ENCODE assay signal across 11 cellular contexts in genomic region chr9:76866689-76867088, GRCh38. TPM values are rescaled to one million over a fixed set of nuclear protein-coding genes. Genes with fewer than 3 reads are reported as not detected.
DNase-seq lines count a peak whose midpoint lies in the region; ATAC-seq and TF ChIP-seq lines count a peak whose summit lies in the region.
"Had no signal": no experiment of that assay in that cellular context is flagged by ENCODE, and none has a peak within 500 bp of the region (broad histone marks: within the 10 kb centered on the region; RNA-seq: fewer than 3 reads in every experiment).

No MANE protein-coding gene starts in this region.

- H3K4me1 Mint-ChIP-seq in GM23338, result peaks cover 31% of the 10 kb centered on the region
- H3K4me1 Mint-ChIP-seq in activated CD4-positive, alpha-beta T cell treated with anti-CD3 and anti-CD28 coated beads, Interleukin-2, amount 10 ng/mL, durations not matched to agents 7 days and 5 days, result peaks cover 2% of the 10 kb centered on the region

- TF ChIP-seq CTCF in GM23338 (conservative IDR thresholded peaks at IDR 0.05; ENCODE audit: low read depth in 2 of 2), result no peak
- TF ChIP-seq CTCF in smooth muscle cell (IDR thresholded peaks at IDR 0.05; ENCODE audit: borderline replicate concordance, insufficient read depth, poor library complexity, severe bottlenecking), result no peak

- H4K20me1 ChIP-seq in GM23338 (replicated peaks; ENCODE audit: insufficient read depth) (no peaks in the 10 kb centered on the region), smooth muscle cell (ENCODE audit: low read depth) (no peaks in the 10 kb centered on the region)

- peak overlapping the region; percentile 41 for H3K9ac ChIP-seq in smooth muscle cell (ENCODE audit: low read depth)

- H3K4me3 Mint-ChIP-seq in GM23338, result 0 out of 3 replicates have a peak overlapping the region, but pooled peaks have one; percentile 3
- H3K4me3 Mint-ChIP-seq in activated CD4-positive, alpha-beta T cell treated with anti-CD3 and anti-CD28 coated beads, Interleukin-2, amount 10 ng/mL, durations not matched to agents 7 days and 5 days, result no peak overlapping the region

- WGBS in smooth muscle cell (ENCODE audit: low lambda C conversion rate), result 26% methylated on average over 6 of the region's 7 CpGs

- no peaks in the 10 kb centered on the region for H3K36me3 Mint-ChIP-seq in GM23338 (ENCODE audit: low read depth)
- H3K36me3 Mint-ChIP-seq in activated CD4-positive, alpha-beta T cell treated with anti-CD3 and anti-CD28 coated beads, Interleukin-2, amount 10 ng/mL, durations not matched to agents 7 days and 5 days (ENCODE audit: low read depth), result no peaks in the 10 kb centered on the region

- CTCF ChIA-PET in activated CD4-positive, alpha-beta T cell treated with anti-CD3 and anti-CD28 coated beads, Interleukin-2, amount 10 ng/mL, durations not matched to agents 7 days and 5 days (lab: Charles Lee), result no interaction called here

- POLR2A ChIA-PET in activated CD4-positive, alpha-beta T cell treated with anti-CD3 and anti-CD28 coated beads, Interleukin-2, amount 10 ng/mL, durations not matched to agents 7 days and 5 days (lab: Charles Lee), result no interaction called here

- H3K27ac Mint-ChIP-seq in GM23338, result peak overlapping the region; percentile 57; the same call in 1 of the 2 replicates
- H3K27ac Mint-ChIP-seq in activated CD4-positive, alpha-beta T cell treated with anti-CD3 and anti-CD28 coated beads, Interleukin-2, amount 10 ng/mL, durations not matched to agents 7 days and 5 days, result no peak overlapping the region

- peaks cover 31% of the 10 kb centered on the region for H3K4me1 ChIP-seq in GM23338 (ENCODE audit: insufficient read depth)
- H3K4me1 ChIP-seq in SJSA1 (replicated peaks), result peaks cover 12% of the 10 kb centered on the region
- peaks cover 23% of the 10 kb centered on the region for H3K4me1 ChIP-seq in smooth muscle cell (ENCODE audit: low read depth)

- H3K27ac ChIP-seq in GM23338 (ENCODE audit: low read depth) (no peak overlapping the region), SJSA1 (peak overlapping the region; percentile 51), smooth muscle cell (ENCODE audit: low read depth) (peak overlapping the region; percentile 67)
- H3K27ac ChIP-seq: HL-60, VCaP had no signal

- peaks cover 5% of the 10 kb centered on the region for H3K27me3 Mint-ChIP-seq in GM23338 (ENCODE audit: insufficient read depth, low read depth, poor library complexity)
- H3K27me3 Mint-ChIP-seq in activated CD4-positive, alpha-beta T cell treated with anti-CD3 and anti-CD28 coated beads, Interleukin-2, amount 10 ng/mL, durations not matched to agents 7 days and 5 days, result peaks cover 9% of the 10 kb centered on the region

- DNase-seq in GM23338 (ENCODE audit: low spot score) (peak; percentile 46), SJSA1 (ENCODE audit: low read depth in 1 of 2, low spot score in 2 of 2) (peak; percentile 66 to 78), fibroblast of the conjunctiva (ENCODE audit: low read depth) (peak; percentile 81), smooth muscle cell (lab: John Stamatoyannopoulos, UW; ENCODE audit: unreplicated experiment) (no peak), COR-L47 (lab: John Stamatoyannopoulos, UW) (no peak), Ammon's horn (ENCODE audit: low spot score) (no peak)
- no peak for DNase-seq in activated CD4-positive, alpha-beta T cell treated with anti-CD3 and anti-CD28 coated beads, Interleukin-2, amount 10 ng/mL, durations not matched to agents 7 days and 5 days
- DNase-seq: right cardiac atrium had no signal

- ATAC-seq in GM23338 (peak; percentile 86), GM19395 (IDR thresholded peaks at IDR 0.05; ENCODE audit: unreplicated experiment) (no peak)
- ATAC-seq: right cardiac atrium had no signal

- H3K79me2 ChIP-seq in GM23338 (replicated peaks; ENCODE audit: insufficient read depth) (0 out of 2 replicates have a peak, but pooled peaks cover 11% of the 10 kb centered on the region), smooth muscle cell (ENCODE audit: low read depth) (no peaks in the 10 kb centered on the region)

- H3K27me3 ChIP-seq in GM23338 (ENCODE audit: insufficient read depth), result no peaks in the 10 kb centered on the region
- H3K27me3 ChIP-seq in SJSA1 (replicated peaks), result no peaks in the 10 kb centered on the region
- H3K27me3 ChIP-seq in smooth muscle cell (ENCODE audit: low read depth), result no peaks in the 10 kb centered on the region

- H3K9me3 ChIP-seq in SJSA1 (replicated peaks), result no peaks in the 10 kb centered on the region
- no peaks in the 10 kb centered on the region for H3K9me3 ChIP-seq in smooth muscle cell (replicated peaks; ENCODE audit: low read depth)

- no peaks in the 10 kb centered on the region for H3K9me2 ChIP-seq in GM23338 (ENCODE audit: insufficient read depth)

- H3K9me3 Mint-ChIP-seq in GM23338, result no peaks in the 10 kb centered on the region
- H3K9me3 Mint-ChIP-seq in activated CD4-positive, alpha-beta T cell treated with anti-CD3 and anti-CD28 coated beads, Interleukin-2, amount 10 ng/mL, durations not matched to agents 7 days and 5 days, result no peaks in the 10 kb centered on the region

- H3K4me2 ChIP-seq in GM23338, result peak overlapping the region; percentile 46
- peak overlapping the region; percentile 59 for H3K4me2 ChIP-seq in smooth muscle cell

- H3F3A ChIP-seq in GM23338 (replicated peaks; ENCODE audit: low read depth), result no peaks in the 10 kb centered on the region
- no peaks in the 10 kb centered on the region for H3F3A ChIP-seq in smooth muscle cell (ENCODE audit: low read depth)

- H3K36me3 ChIP-seq in GM23338 (ENCODE audit: insufficient read depth) (no peaks in the 10 kb centered on the region), SJSA1 (no peaks in the 10 kb centered on the region), smooth muscle cell (ENCODE audit: low read depth) (no peaks in the 10 kb centered on the region)

- H3K4me3 ChIP-seq in GM23338, result no peak overlapping the region
- H3K4me3 ChIP-seq in SJSA1, result no peak overlapping the region
- no peak overlapping the region for H3K4me3 ChIP-seq in smooth muscle cell

- H2AFZ ChIP-seq in GM23338 (peak overlapping the region; percentile 45; the same call in 1 of the 2 replicates), smooth muscle cell (ENCODE audit: low read depth) (peak overlapping the region; percentile 32)

TF ChIP-seq in GM23338, 12 proteins besides CTCF, POLR2A, EP300 and RAD21 (continues in another document):
- TF ChIP-seq ZNF331 (CRISPR knock-in tag; IDR thresholded peaks at IDR 0.05; ENCODE audit: low read depth) (no peak), ZNF114 (CRISPR knock-in tag; IDR thresholded peaks at IDR 0.05) (no peak), CREB1 (CRISPR knock-in tag; IDR thresholded peaks at IDR 0.05; ENCODE audit: low read depth) (no peak), STAT1 (IDR thresholded peaks at IDR 0.05; ENCODE audit: unreplicated experiment) (no peak), NANOG (IDR thresholded peaks at IDR 0.05; ENCODE audit: borderline replicate concordance) (no peak), ETS1 (IDR thresholded peaks at IDR 0.05) (no peak), EZH2phosphoT487 (IDR thresholded peaks at IDR 0.05; ENCODE audit: unreplicated experiment) (no peak), EZH2 (IDR thresholded peaks at IDR 0.05; ENCODE audit: low read depth, unreplicated experiment) (no peak), POLR2AphosphoS5 (IDR thresholded peaks at IDR 0.05; ENCODE audit: low read depth) (no peak), JUNB (IDR thresholded peaks at IDR 0.05; ENCODE audit: unreplicated experiment) (no peak)
- TF ChIP-seq, protein P1, sequence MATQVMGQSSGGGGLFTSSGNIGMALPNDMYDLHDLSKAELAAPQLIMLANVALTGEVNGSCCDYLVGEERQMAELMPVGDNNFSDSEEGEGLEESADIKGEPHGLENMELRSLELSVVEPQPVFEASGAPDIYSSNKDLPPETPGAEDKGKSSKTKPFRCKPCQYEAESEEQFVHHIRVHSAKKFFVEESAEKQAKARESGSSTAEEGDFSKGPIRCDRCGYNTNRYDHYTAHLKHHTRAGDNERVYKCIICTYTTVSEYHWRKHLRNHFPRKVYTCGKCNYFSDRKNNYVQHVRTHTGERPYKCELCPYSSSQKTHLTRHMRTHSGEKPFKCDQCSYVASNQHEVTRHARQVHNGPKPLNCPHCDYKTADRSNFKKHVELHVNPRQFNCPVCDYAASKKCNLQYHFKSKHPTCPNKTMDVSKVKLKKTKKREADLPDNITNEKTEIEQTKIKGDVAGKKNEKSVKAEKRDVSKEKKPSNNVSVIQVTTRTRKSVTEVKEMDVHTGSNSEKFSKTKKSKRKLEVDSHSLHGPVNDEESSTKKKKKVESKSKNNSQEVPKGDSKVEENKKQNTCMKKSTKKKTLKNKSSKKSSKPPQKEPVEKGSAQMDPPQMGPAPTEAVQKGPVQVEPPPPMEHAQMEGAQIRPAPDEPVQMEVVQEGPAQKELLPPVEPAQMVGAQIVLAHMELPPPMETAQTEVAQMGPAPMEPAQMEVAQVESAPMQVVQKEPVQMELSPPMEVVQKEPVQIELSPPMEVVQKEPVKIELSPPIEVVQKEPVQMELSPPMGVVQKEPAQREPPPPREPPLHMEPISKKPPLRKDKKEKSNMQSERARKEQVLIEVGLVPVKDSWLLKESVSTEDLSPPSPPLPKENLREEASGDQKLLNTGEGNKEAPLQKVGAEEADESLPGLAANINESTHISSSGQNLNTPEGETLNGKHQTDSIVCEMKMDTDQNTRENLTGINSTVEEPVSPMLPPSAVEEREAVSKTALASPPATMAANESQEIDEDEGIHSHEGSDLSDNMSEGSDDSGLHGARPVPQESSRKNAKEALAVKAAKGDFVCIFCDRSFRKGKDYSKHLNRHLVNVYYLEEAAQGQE (IDR thresholded peaks at IDR 0.05; ENCODE audit: unreplicated experiment), result no peak

RNA-seq across cellular contexts. Expression of gene PRUNE2, which starts 39.2 kb away (rescaled TPM):
- total RNA-seq in GM23338 (2014; rRNA removed; shearing (Covaris generic)), result 22.5 and 26.5 TPM in 2 replicates
- polyA plus RNA-seq in GM23338 (2016; fragmentation: Nextera tagmentation; extraction: Ambion mirVana), result 9.1 and 10.6 TPM in 2 replicates
- total RNA-seq in SJSA1 (2014; rRNA removed; shearing (Covaris generic)), result 0.09 and 2.2 TPM in 2 replicates
- total RNA-seq in smooth muscle cell, result 1.2 and 1.9 TPM in 2 replicates
- 0.79 and 1.0 TPM in 2 replicates for polyA plus RNA-seq in smooth muscle cell
- total RNA-seq in activated CD4-positive, alpha-beta T cell treated with anti-CD3 and anti-CD28 coated beads, Interleukin-2, amount 10 ng/mL, durations not matched to agents 7 days and 5 days, result under 1 TPM; 0.23 to 0.42 TPM

Comparison
In these comparisons a context has a peak if more than half of its experiments do, and no peak if none do; other contexts are left out.
1. DNase-seq: peak in GM23338 (single experiment), SJSA1 (2 of 2) and fibroblast of the conjunctiva (single experiment); none in smooth muscle cell (single experiment), COR-L47 (single experiment), Ammon's horn (single experiment) and activated CD4-positive, alpha-beta T cell treated with anti-CD3 and anti-CD28 coated beads, Interleukin-2, amount 10 ng/mL, durations not matched to agents 7 days and 5 days (single experiment).